In the genomic region with DNA sequence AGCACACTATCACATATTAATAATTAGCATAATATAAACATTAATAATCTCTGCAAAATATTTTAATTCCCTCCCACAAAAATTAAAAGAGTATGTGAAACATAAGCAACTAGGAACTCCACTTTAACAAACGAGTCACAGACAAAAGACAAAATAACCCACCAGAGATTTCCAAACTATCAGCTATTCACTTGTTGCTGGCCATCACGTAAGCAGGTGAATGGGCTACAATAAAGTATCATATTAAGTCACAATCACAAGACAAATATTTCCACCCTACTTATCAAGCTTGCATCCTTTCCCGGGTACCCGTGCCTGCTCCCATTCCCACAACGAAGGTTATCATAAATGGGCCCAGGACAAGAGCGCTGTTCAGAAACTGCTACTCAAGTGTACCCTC, we compare ENCODE assay signal across 9 cellular contexts. TPM values are rescaled to one million over a fixed set of nuclear protein-coding genes. Genes with fewer than 3 reads are reported as not detected.
A peak's percentile ranks its signal among the peaks of the same experiment; 100 is the strongest.
DNase-seq lines count a peak whose midpoint lies in the region; ATAC-seq lines count a peak whose summit lies in the region.
"Had no signal": no experiment of that assay in that cellular context is flagged by ENCODE, and none has a peak within 500 bp of the region (broad histone marks: within the 10 kb centered on the region; RNA-seq: fewer than 3 reads in every experiment).

No MANE protein-coding gene starts in this region.

- H3K23ac ChIP-seq in neuronal stem cell (ENCODE audit: low read depth, low read length, poor library complexity): no peak overlapping the region

- H2BK5ac ChIP-seq in neuronal stem cell (ENCODE audit: low read length): no peak overlapping the region

- no peak overlapping the region for H3K9ac ChIP-seq in neuronal stem cell (ENCODE audit: low read depth, low read length, poor library complexity)

- peak; percentile 3 for DNase-seq in NCI-H69 (lab: John Stamatoyannopoulos, UW)
- DNase-seq in effector memory CD8-positive, alpha-beta T cell: no peak
- DNase-seq in neuronal stem cell (ENCODE audit: low spot score): no peak
- DNase-seq in T-helper 1 cell: no peak
- DNase-seq in SHP77 treated with DMSO at 0.1 percent for 48 hours (lab: John Stamatoyannopoulos, UW): no peak
- DNase-seq in DMS153 (lab: John Stamatoyannopoulos, UW): no peak
- DNase-seq: amniotic stem cell had no signal

- peaks cover 2 to 18% of the 10 kb centered on the region in 2 donors for H3K9me3 ChIP-seq in neuronal stem cell (replicated peaks in 1 of 2; ENCODE audit: control insufficient read depth in 2 of 2, insufficient read depth in 1 of 2, low read depth in 1 of 2, low read length in 2 of 2)

- no peak overlapping the region for H2BK15ac ChIP-seq in neuronal stem cell (ENCODE audit: low read length)

- ATAC-seq in effector memory CD8-positive, alpha-beta T cell (replicated peaks): no peak
- no peak for ATAC-seq in GM21528 (IDR thresholded peaks at IDR 0.05; ENCODE audit: low FRiP score, unreplicated experiment)

- no peaks in the 10 kb centered on the region for H3K9me3 Mint-ChIP-seq in effector memory CD8-positive, alpha-beta T cell

- H3K27me3 ChIP-seq in neuronal stem cell (ENCODE audit: control insufficient read depth in 3 of 3, insufficient read depth in 3 of 3, low read depth in 1 of 3, low read length in 3 of 3): no peaks in the 10 kb centered on the region

- H4K8ac ChIP-seq in neuronal stem cell (ENCODE audit: low read depth, low read length): no peak overlapping the region

- no peak overlapping the region for H2BK120ac ChIP-seq in neuronal stem cell (ENCODE audit: low read depth, low read length)

- no peak overlapping the region for H3K4ac ChIP-seq in neuronal stem cell (ENCODE audit: low read length)

- H3K27me3 Mint-ChIP-seq in effector memory CD8-positive, alpha-beta T cell: no peaks in the 10 kb centered on the region

- peaks cover 4% of the 10 kb centered on the region for H3K79me1 ChIP-seq in neuronal stem cell (ENCODE audit: low read depth, low read length)

- no peak overlapping the region for H3K27ac ChIP-seq in neuronal stem cell (replicated peaks; ENCODE audit: low read length)

- peak overlapping the region; percentile 48 for H3K4me2 ChIP-seq in neuronal stem cell (ENCODE audit: insufficient read depth, low read length, poor library complexity, severe bottlenecking)

- H3K36me3 ChIP-seq in neuronal stem cell (replicated peaks in 1 of 2; ENCODE audit: control insufficient read depth in 2 of 2, insufficient read depth in 2 of 2, low read length in 2 of 2): peaks cover 0 to 37% of the 10 kb centered on the region in 2 donors

- no peak overlapping the region for H3K14ac ChIP-seq in neuronal stem cell (ENCODE audit: low read length)

- peaks cover 3 to 4% of the 10 kb centered on the region in 2 donors for H3K4me1 ChIP-seq in neuronal stem cell (ENCODE audit: control insufficient read depth in 2 of 2, insufficient read depth in 1 of 2, low read depth in 1 of 2, low read length in 2 of 2)

- H3K18ac ChIP-seq in neuronal stem cell (ENCODE audit: low read length): no peak overlapping the region

- H2BK12ac ChIP-seq in neuronal stem cell (ENCODE audit: low read length): no peak overlapping the region

- H2AK5ac ChIP-seq in neuronal stem cell (ENCODE audit: low read depth, low read length): no peak overlapping the region

- H3K27ac Mint-ChIP-seq in effector memory CD8-positive, alpha-beta T cell: no peak overlapping the region

- peaks cover 20% of the 10 kb centered on the region for H3K36me3 Mint-ChIP-seq in effector memory CD8-positive, alpha-beta T cell (ENCODE audit: insufficient read depth)

- H4K91ac ChIP-seq in neuronal stem cell (ENCODE audit: low read depth, low read length, poor library complexity): no peak overlapping the region

- H3K4me3 Mint-ChIP-seq in effector memory CD8-positive, alpha-beta T cell: peak overlapping the region; percentile 96 to 97

- H3K4me3 ChIP-seq in GM08714 (ENCODE audit: low read length) (peak overlapping the region; percentile 86), neuronal stem cell (ENCODE audit: low read length in 2 of 2) (peak overlapping the region; percentile 44 to 68)

- peaks cover 24 to 62% of the 10 kb centered on the region in 2 donors for H3K4me1 Mint-ChIP-seq in effector memory CD8-positive, alpha-beta T cell (ENCODE audit: low read depth in 2 of 2)

- H2AFZ ChIP-seq in neuronal stem cell (ENCODE audit: low read length): no peak overlapping the region

- no CpG with 5 or more reads among the region's 6 CpGs for WGBS in neuronal stem cell (ENCODE audit: extremely low coverage in 2 of 2, insufficient read length in 2 of 2, insufficient replicate concordance in 1 of 2), 2 donors

RNA-seq across cellular contexts. Expression of gene HDAC2, which starts 2.5 kb away (rescaled TPM):
- polyA plus RNA-seq in neuronal stem cell (2013, experiment 1 of 2): 237 TPM
- 242 TPM for polyA plus RNA-seq in neuronal stem cell (2013, experiment 2 of 2)
